ENCODE assay signal across 8 cellular contexts in the genomic region with DNA sequence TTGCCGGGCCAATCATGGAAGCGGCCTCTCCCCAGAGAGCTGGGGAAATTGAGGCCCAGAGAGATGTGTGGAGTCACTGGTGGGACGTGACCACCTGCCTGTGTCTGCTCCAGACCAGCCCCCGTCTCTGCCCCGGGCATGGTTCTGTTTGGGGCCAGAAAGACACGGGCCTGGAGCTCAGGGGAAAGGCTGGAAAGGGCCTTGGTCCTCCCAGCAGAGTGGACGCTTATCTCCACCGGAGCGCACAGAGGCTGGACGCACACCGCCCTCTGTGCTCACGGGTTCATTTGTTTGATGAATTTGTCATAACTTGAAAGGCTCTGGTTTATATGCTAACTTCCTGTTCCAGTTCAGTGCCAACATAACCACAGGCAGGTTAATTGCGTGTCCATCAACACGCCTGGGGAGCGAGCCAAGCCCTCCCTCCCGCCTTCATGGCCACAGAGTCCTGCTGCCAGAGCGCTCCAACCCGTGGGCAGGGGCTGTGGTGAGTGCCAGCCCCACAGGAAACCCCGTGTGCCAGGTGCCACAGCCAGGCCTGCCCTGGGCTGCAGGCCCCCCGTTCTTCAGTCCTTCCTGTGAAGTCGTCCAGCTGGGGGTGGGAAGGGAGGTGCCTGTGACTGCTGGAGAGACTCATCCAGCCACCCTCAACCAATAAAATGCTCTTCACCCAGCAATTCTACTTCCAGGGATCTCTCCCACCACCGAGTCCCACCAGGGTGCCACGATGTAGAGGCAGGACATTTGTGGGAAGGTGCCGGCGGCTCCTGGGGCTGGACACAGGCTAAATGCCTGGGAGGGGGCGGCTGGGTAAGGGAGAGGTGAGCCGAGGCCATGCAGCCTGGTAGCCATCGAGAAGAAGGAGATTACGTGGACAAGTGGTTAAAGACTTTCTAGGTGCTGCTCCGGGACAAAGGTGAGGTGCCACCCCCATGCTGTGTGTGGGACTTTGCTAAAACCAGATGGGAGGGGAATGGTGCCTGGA. TPM values are rescaled to one million over a fixed set of nuclear protein-coding genes. Genes with fewer than 3 reads are reported as not detected.
DNase-seq lines count a peak whose midpoint lies in the region; ATAC-seq and TF ChIP-seq lines count a peak whose summit lies in the region.

No MANE protein-coding gene starts in this region.

- peak overlapping the region; percentile 7 to 42 (median 32) for H3K4me3 ChIP-seq in breast epithelium

- peak overlapping the region; percentile 67 to 68 for H3K27ac ChIP-seq in breast epithelium

- peak overlapping the region; percentile 52 for H3K4me3 Mint-ChIP-seq in mesothelial cell of epicardium

- H3K27ac Mint-ChIP-seq in mesothelial cell of epicardium = peak overlapping the region; percentile 53

- DNase-seq in G401 (ENCODE audit: low spot score) = peak; percentile 29
- DNase-seq in NCI-H2196 treated with DMSO at 0.1 percent for 48 hours (lab: John Stamatoyannopoulos, UW; ENCODE audit: unreplicated experiment) = peak; percentile 92
- DNase-seq in breast epithelium (ENCODE audit: low spot score in 2 of 2) = peak; percentile 88 to 93
- no peak for DNase-seq in mesothelial cell of epicardium (ENCODE audit: low spot score in 2 of 2, unreplicated experiment in 2 of 2)
- no peak for DNase-seq in stimulated activated CD4-positive, alpha-beta T cell treated with anti-CD3 and anti-CD28 coated beads, Interleukin-4, amount 100 ng/mL, for 24 hours
- no peak for DNase-seq in C1 segment of cervical spinal cord (lab: John Stamatoyannopoulos, UW)
- DNase-seq in effector CD4-positive, alpha-beta T cell = no peak

- no peak for ATAC-seq in GM21576 (IDR thresholded peaks at IDR 0.05; ENCODE audit: unreplicated experiment)

- no peaks in the 10 kb centered on the region for H3K9me3 ChIP-seq in breast epithelium

- H3K4me1 ChIP-seq in breast epithelium = no peaks in the 10 kb centered on the region

- peaks cover 0 to 22% of the 10 kb centered on the region in 2 donors for H3K27me3 ChIP-seq in breast epithelium

- H3K4me1 Mint-ChIP-seq in mesothelial cell of epicardium = peaks cover 28% of the 10 kb centered on the region

- in situ Hi-C loops in G401 (cut with HindIII; ENCODE audit: low sequenced_read_pairs) = no loop called here

- intact Hi-C loops in breast epithelium (cut with DNase I; ENCODE audit: low total_unique reads) = no loop called here

- no peak for TF ChIP-seq POLR2A in breast epithelium (IDR thresholded peaks at IDR 0.05)

- TF ChIP-seq CTCF in breast epithelium (IDR thresholded peaks at IDR 0.05) = no peak
- no peak for TF ChIP-seq CTCF in mesothelial cell of epicardium (IDR thresholded peaks at IDR 0.05; ENCODE audit: unreplicated experiment)

- peaks cover 3% of the 10 kb centered on the region for H3K27me3 Mint-ChIP-seq in mesothelial cell of epicardium (ENCODE audit: low read depth)

- no peaks in the 10 kb centered on the region for H3K9me3 Mint-ChIP-seq in mesothelial cell of epicardium

- no peaks in the 10 kb centered on the region for H3K36me3 Mint-ChIP-seq in mesothelial cell of epicardium

- no peaks in the 10 kb centered on the region for H3K36me3 ChIP-seq in breast epithelium

RNA-seq across cellular contexts. Expression of a gene that starts 29.4 kb away (rescaled TPM):
- 5.3 and 9.6 TPM in 2 replicates for total RNA-seq in G401 (2014; rRNA removed; shearing (Covaris generic))
- total RNA-seq in breast epithelium = 10 to 100 TPM in 2 of 3 donors, 1 to 10 TPM in 1; 7.4 to 17.0 (median 11.7) TPM
- 34.9 to 36.4 TPM (median 35.1 TPM) in 3 replicates for total RNA-seq in mesothelial cell of epicardium

Comparison
In these comparisons a context has a peak if more than half of its experiments do, and no peak if none do; other contexts are left out.
1. DNase-seq: peak in G401 (single experiment), NCI-H2196 treated with DMSO at 0.1 percent for 48 hours (single experiment) and breast epithelium (2 of 2); none in mesothelial cell of epicardium (0 of 2), stimulated activated CD4-positive, alpha-beta T cell treated with anti-CD3 and anti-CD28 coated beads, Interleukin-4, amount 100 ng/mL, for 24 hours (single experiment), C1 segment of cervical spinal cord (0 of 14) and effector CD4-positive, alpha-beta T cell (single experiment).